In the genomic region with DNA sequence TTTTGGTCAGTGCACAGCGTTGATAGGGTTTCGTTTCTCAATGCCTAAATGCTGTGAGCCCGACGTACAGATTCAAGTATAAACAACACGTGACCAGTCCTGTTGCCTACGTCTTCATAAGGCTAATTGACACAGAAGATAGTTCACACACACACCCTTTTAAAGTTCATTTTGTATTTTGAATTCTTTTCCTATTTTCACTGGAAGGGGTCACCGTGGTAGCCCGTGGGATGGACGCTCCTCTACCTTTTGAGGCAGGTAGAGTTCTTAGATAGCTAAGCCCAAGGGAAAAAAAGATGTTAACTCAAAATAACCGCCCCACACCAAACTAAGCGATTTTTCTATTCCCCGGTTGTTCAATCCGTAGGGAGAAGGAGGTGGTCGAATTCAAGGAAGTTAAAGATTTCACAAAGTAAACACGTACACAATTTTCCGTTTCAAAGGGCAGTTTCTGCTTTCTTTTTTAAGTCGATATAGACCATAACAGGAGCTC, we compare ENCODE assay signal across 8 cellular contexts. TPM values are rescaled to one million over a fixed set of nuclear protein-coding genes. Genes with fewer than 3 reads are reported as not detected.
DNase-seq lines count a peak whose midpoint lies in the region; ATAC-seq and TF ChIP-seq lines count a peak whose summit lies in the region.

No MANE protein-coding gene starts in this region.

- peak overlapping the region; percentile 98 to 99 (median 98) for H3K9ac ChIP-seq in subcutaneous abdominal adipose tissue (ENCODE audit: low read length in 5 of 5)

- H3K27ac Mint-ChIP-seq in chondrocyte (ENCODE audit: unreplicated experiment) = peak overlapping the region; percentile 99

- no peaks in the 10 kb centered on the region for H3K36me3 ChIP-seq in heart right ventricle
- H3K36me3 ChIP-seq in H7 (replicated peaks; ENCODE audit: control insufficient read depth, insufficient read depth, low read length) = no peaks in the 10 kb centered on the region
- no peaks in the 10 kb centered on the region for H3K36me3 ChIP-seq in subcutaneous abdominal adipose tissue (ENCODE audit: control insufficient read depth in 5 of 5, insufficient read depth in 5 of 5, low read length in 5 of 5)

- DNase-seq in heart right ventricle (peak in 1 of 2 donors; percentile 30), Right ventricle myocardium inferior (ENCODE audit: missing footprints) (no peak), H7 (no peak), LoVo (ENCODE audit: low spot score) (peak; percentile 72), T follicular helper cell (ENCODE audit: low read depth) (peak; percentile 46), chondrocyte (ENCODE audit: low spot score) (no peak), lung microvascular endothelial cell (ENCODE audit: low read depth in 2 of 2) (peak; percentile 73 to 86)

- peak in 1 of 8 donors; percentile 26 for ATAC-seq in heart right ventricle
- ATAC-seq in Right ventricle myocardium inferior = no peak

- H3K4me3 ChIP-seq in heart right ventricle (peak overlapping the region; percentile 55 to 84 (median 75)), H7 (ENCODE audit: insufficient read depth, low read depth, low read length) (peak overlapping the region; percentile 71), subcutaneous abdominal adipose tissue (ENCODE audit: low read depth in 1 of 5, low read length in 5 of 5) (peak overlapping the region; percentile 82 to 97 (median 94))

- intact Hi-C loops in heart right ventricle (cut with DNase I) (loop anchor here in 5 of 10 donors (5.0 kb wide), 7 partner anchors 43 to 398 kb away; a partner anchor contains a TSS), Right ventricle myocardium inferior (cut with DNase I) (loop anchor here (5.0 kb wide), 2 partner anchors 67 to 88 kb away; a partner anchor contains a TSS)

- TF ChIP-seq CTCF in heart right ventricle (IDR thresholded peaks at IDR 0.05) (no peak), chondrocyte (IDR thresholded peaks at IDR 0.05) (no peak)

- no peaks in the 10 kb centered on the region for H3K36me3 Mint-ChIP-seq in chondrocyte (ENCODE audit: low read depth)

- 0 to 1% methylated on average over 17 of the region's 17 CpGs for WGBS in heart right ventricle, 2 donors

- H3K27me3 ChIP-seq in heart right ventricle (no peaks in the 10 kb centered on the region), H7 (ENCODE audit: control insufficient read depth, insufficient read depth, low read length) (no peaks in the 10 kb centered on the region), subcutaneous abdominal adipose tissue (ENCODE audit: control insufficient read depth in 5 of 5, insufficient read depth in 4 of 5, low read length in 5 of 5) (no peaks in the 10 kb centered on the region)

- H3K4me1 ChIP-seq in heart right ventricle (peaks cover 0 to 69% (median 62%) of the 10 kb centered on the region in 9 donors), subcutaneous abdominal adipose tissue (ENCODE audit: control insufficient read depth in 5 of 5, insufficient read depth in 5 of 5, low read length in 5 of 5) (peaks cover 0 to 54% (median 39%) of the 10 kb centered on the region in 5 donors)

- H3K4me3 Mint-ChIP-seq in chondrocyte (ENCODE audit: unreplicated experiment) = peak overlapping the region; percentile 89

- H3K9me3 ChIP-seq in heart right ventricle = no peaks in the 10 kb centered on the region
- no peaks in the 10 kb centered on the region for H3K9me3 ChIP-seq in subcutaneous abdominal adipose tissue (ENCODE audit: control insufficient read depth in 5 of 5, low read length in 5 of 5)

- H3K27me3 Mint-ChIP-seq in chondrocyte (ENCODE audit: low read depth) = no peaks in the 10 kb centered on the region

- peaks cover 49% of the 10 kb centered on the region for H3K4me1 Mint-ChIP-seq in chondrocyte (ENCODE audit: low read depth)

- H3K27ac ChIP-seq in heart right ventricle (peak overlapping the region; percentile 93 to 99 (median 98)), subcutaneous abdominal adipose tissue (ENCODE audit: low read depth, low read length) (peak overlapping the region; percentile 99)

- no peaks in the 10 kb centered on the region for H3K9me3 Mint-ChIP-seq in chondrocyte (ENCODE audit: low read depth)

RNA-seq across cellular contexts. Expression of a gene that starts 1.0 kb away (rescaled TPM):
- total RNA-seq in heart right ventricle (10 to 100 TPM; 22.0 to 34.1 (median 24.9) TPM), Right ventricle myocardium inferior (27.0 TPM), chondrocyte (22.0 to 24.8 TPM (median 23.9 TPM) in 3 replicates), lung microvascular endothelial cell (50.1 and 70.0 TPM in 2 replicates)
- 10 to 100 TPM; 13.3 to 15.9 TPM for polyA plus RNA-seq in heart right ventricle
- total RNA-seq in H7 (2014; rRNA removed; shearing (Covaris generic)) = 22.8 and 26.3 TPM in 2 replicates

Comparison
In these comparisons a context has a peak if more than half of its experiments do, and no peak if none do; other contexts are left out.
1. DNase-seq: peak in LoVo (single experiment), T follicular helper cell (single experiment) and lung microvascular endothelial cell (2 of 2); none in Right ventricle myocardium inferior (single experiment), H7 (single experiment) and chondrocyte (single experiment).
2. Peak in every context shown above with its lines, with median percentiles within 50 percentile points of each other: H3K4me3 ChIP-seq.